Comparison of ENCODE assay signal across 1 cellular context in the genomic region with DNA sequence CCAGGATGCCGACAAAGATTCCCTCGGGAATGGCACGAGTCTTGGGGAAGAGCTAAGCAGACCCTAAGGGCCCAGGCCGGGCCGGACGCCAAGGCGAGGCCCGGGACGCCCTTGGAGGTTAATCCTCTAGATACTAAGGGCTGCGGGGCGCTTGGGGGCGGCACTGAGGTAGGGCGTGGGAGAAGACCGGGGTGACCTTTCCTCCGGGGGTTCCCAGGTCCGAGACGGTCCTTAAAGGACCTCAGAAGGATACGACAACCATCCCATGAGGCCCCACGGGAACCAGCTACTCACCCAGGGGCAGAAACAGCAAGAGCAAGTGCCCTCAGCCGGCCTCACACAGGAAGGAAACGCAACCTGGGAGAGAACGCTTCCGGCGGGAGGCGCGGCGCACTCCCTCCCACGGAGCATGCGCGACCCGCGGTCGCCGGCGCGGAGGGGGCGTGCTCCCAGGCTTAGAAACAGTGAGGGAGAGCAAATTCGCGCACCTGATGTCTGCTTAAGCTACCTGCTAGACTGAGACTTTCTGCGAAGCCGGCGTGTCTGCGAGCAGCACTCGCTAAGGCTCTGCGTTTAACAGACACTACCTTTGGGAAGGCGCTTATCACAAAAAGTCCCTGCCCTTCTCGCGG.
TF ChIP-seq lines count a peak whose summit lies in the region.

A gene with protein sequence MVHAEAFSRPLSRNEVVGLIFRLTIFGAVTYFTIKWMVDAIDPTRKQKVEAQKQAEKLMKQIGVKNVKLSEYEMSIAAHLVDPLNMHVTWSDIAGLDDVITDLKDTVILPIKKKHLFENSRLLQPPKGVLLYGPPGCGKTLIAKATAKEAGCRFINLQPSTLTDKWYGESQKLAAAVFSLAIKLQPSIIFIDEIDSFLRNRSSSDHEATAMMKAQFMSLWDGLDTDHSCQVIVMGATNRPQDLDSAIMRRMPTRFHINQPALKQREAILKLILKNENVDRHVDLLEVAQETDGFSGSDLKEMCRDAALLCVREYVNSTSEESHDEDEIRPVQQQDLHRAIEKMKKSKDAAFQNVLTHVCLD (minus strand): TSS at position 354 of the 632 bp plus-strand sequence. CDS start 3,627 bp downstream, outside the sequence.

TF ChIP-seq in H1, 55 proteins besides CTCF, POLR2A, EP300 and RAD21 (continues in another document):
- TF ChIP-seq SIN3A (conservative IDR thresholded peaks at IDR 0.05 in 1 of 2, IDR thresholded peaks at IDR 0.05 in 1 of 2; ENCODE audit: low read depth in 1 of 2, low read length in 2 of 2) = peak; percentile 13 to 89; a peak in 2 of 4 replicates
- no peak for TF ChIP-seq POU5F1 (IDR thresholded peaks at IDR 0.05; ENCODE audit: low read depth, low read length)
- TF ChIP-seq RBBP5 (IDR thresholded peaks at IDR 0.05; ENCODE audit: borderline replicate concordance, low read depth, low read length) = peak; percentile 81; the same call in 1 of the 2 replicates
- TF ChIP-seq POLR2AphosphoS5 (IDR thresholded peaks at IDR 0.05; ENCODE audit: low read depth, low read length) = peak; percentile 81
- TF ChIP-seq GABPA (IDR thresholded peaks at IDR 0.05; ENCODE audit: borderline replicate concordance, insufficient read depth, low read length) = no peak
- TF ChIP-seq GTF2F1 (IDR thresholded peaks at IDR 0.05; ENCODE audit: borderline replicate concordance, low read depth, low read length) = no peak
- TF ChIP-seq ZNF274 (IDR thresholded peaks at IDR 0.05; ENCODE audit: borderline replicate concordance, extremely low read depth, low read length) = no peak
- TF ChIP-seq USF2 (IDR thresholded peaks at IDR 0.05; ENCODE audit: low read length) = no peak
- peak; percentile 83 for TF ChIP-seq PHF8 (conservative IDR thresholded peaks at IDR 0.05; ENCODE audit: low read depth, low read length)
- TF ChIP-seq, protein P1, sequence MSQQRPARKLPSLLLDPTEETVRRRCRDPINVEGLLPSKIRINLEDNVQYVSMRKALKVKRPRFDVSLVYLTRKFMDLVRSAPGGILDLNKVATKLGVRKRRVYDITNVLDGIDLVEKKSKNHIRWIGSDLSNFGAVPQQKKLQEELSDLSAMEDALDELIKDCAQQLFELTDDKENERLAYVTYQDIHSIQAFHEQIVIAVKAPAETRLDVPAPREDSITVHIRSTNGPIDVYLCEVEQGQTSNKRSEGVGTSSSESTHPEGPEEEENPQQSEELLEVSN (IDR thresholded peaks at IDR 0.05) = peak; percentile 48; the same call in 1 of the 2 replicates
- no peak for TF ChIP-seq SP4 (IDR thresholded peaks at IDR 0.05; ENCODE audit: low read length)
- no peak for TF ChIP-seq RNF2 (IDR thresholded peaks at IDR 0.05; ENCODE audit: borderline replicate concordance, low read depth, low read length, missing control alignments, poor library complexity, severe bottlenecking)
- no peak for TF ChIP-seq SIRT6 (IDR thresholded peaks at IDR 0.05; ENCODE audit: low read length)
- TF ChIP-seq CHD2 (IDR thresholded peaks at IDR 0.05; ENCODE audit: low read length) = no peak
- no peak for TF ChIP-seq ATF2 (IDR thresholded peaks at IDR 0.05; ENCODE audit: low read length)
- no peak for TF ChIP-seq HDAC6 (IDR thresholded peaks at IDR 0.05; ENCODE audit: low read depth, low read length)
- TF ChIP-seq MAFK (IDR thresholded peaks at IDR 0.05; ENCODE audit: low read depth, low read length) = no peak
- TF ChIP-seq CTBP2 (IDR thresholded peaks at IDR 0.05; ENCODE audit: borderline replicate concordance, insufficient read depth, insufficient read length, low read length) = no peak
- no peak for TF ChIP-seq JUN (IDR thresholded peaks at IDR 0.05; ENCODE audit: low read depth, low read length)
- TF ChIP-seq CBX8 (IDR thresholded peaks at IDR 0.05; ENCODE audit: borderline replicate concordance, low read depth, low read length) = no peak
- peak; percentile 43 for TF ChIP-seq TAF7 (optimal IDR thresholded peaks at IDR 0.05; ENCODE audit: borderline replicate concordance, low read depth, low read length)
- peak; percentile 76; the same call in 1 of the 2 replicates for TF ChIP-seq TBP (IDR thresholded peaks at IDR 0.05; ENCODE audit: low read depth, low read length)
- TF ChIP-seq KDM4A (IDR thresholded peaks at IDR 0.05; ENCODE audit: low read depth, low read length, severe bottlenecking) = peak; percentile 75
- no peak for TF ChIP-seq EZH2 (IDR thresholded peaks at IDR 0.05; ENCODE audit: low read depth, low read length, severe bottlenecking)
- TF ChIP-seq RFX5 (IDR thresholded peaks at IDR 0.05; ENCODE audit: borderline replicate concordance, low read depth, low read length) = no peak
- no peak for TF ChIP-seq ATF3 (IDR thresholded peaks at IDR 0.05; ENCODE audit: insufficient read depth, low read depth, low read length)
- peak; percentile 61 for TF ChIP-seq TAF1 (IDR thresholded peaks at IDR 0.05; ENCODE audit: low read depth, low read length)
- TF ChIP-seq SRF (IDR thresholded peaks at IDR 0.05; ENCODE audit: low read depth, low read length) = no peak
- peak; percentile 71 for TF ChIP-seq NRF1 (IDR thresholded peaks at IDR 0.05; ENCODE audit: low read depth, low read length)
- no peak for TF ChIP-seq BACH1 (IDR thresholded peaks at IDR 0.05; ENCODE audit: low read length)
- peak; percentile 30 for TF ChIP-seq CREB1 (IDR thresholded peaks at IDR 0.05)
- TF ChIP-seq JUND (IDR thresholded peaks at IDR 0.05; ENCODE audit: low read length) = no peak
- TF ChIP-seq ASH2L (IDR thresholded peaks at IDR 0.05; ENCODE audit: low read length) = peak; percentile 80
- no peak for TF ChIP-seq KDM5A (IDR thresholded peaks at IDR 0.05; ENCODE audit: low read length)
- no peak for TF ChIP-seq NANOG (IDR thresholded peaks at IDR 0.05; ENCODE audit: insufficient read depth, low read depth, low read length, poor library complexity, severe bottlenecking)
- no peak for TF ChIP-seq SIX5 (IDR thresholded peaks at IDR 0.05; ENCODE audit: low read depth, low read length)
- TF ChIP-seq YY1 (IDR thresholded peaks at IDR 0.05; ENCODE audit: low read depth, low read length) = no peak
- TF ChIP-seq TCF12 (IDR thresholded peaks at IDR 0.05; ENCODE audit: low read depth, low read length) = no peak
- TF ChIP-seq SP1 (IDR thresholded peaks at IDR 0.05; ENCODE audit: low read depth, low read length) = no peak
- TF ChIP-seq RXRA (IDR thresholded peaks at IDR 0.05; ENCODE audit: insufficient read depth, low read depth, low read length) = no peak
- no peak for TF ChIP-seq CEBPB (IDR thresholded peaks at IDR 0.05; ENCODE audit: low read depth, low read length)
- TF ChIP-seq CHD1 (IDR thresholded peaks at IDR 0.05; ENCODE audit: low read depth, low read length) = no peak
- TF ChIP-seq BCL11A (IDR thresholded peaks at IDR 0.05; ENCODE audit: low read depth in 2 of 2, low read length in 2 of 2) = no peak
- TF ChIP-seq SUZ12 (IDR thresholded peaks at IDR 0.05; ENCODE audit: low read length) = no peak
- no peak for TF ChIP-seq BRCA1 (IDR thresholded peaks at IDR 0.05; ENCODE audit: low read depth, low read length)
- TF ChIP-seq CBX5 (IDR thresholded peaks at IDR 0.05; ENCODE audit: low read depth, low read length) = no peak
- TF ChIP-seq FOSL1 (IDR thresholded peaks at IDR 0.05; ENCODE audit: insufficient read depth, low read depth, low read length) = no peak
- TF ChIP-seq, protein P2, sequence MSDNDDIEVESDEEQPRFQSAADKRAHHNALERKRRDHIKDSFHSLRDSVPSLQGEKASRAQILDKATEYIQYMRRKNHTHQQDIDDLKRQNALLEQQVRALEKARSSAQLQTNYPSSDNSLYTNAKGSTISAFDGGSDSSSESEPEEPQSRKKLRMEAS (IDR thresholded peaks at IDR 0.05) = peak; percentile 51
- 0 out of 2 replicates have a peak, but pooled peaks have one; percentile 11 for TF ChIP-seq EGR1 (IDR thresholded peaks at IDR 0.05; ENCODE audit: borderline replicate concordance, low read depth, low read length)
- no peak for TF ChIP-seq SP2 (IDR thresholded peaks at IDR 0.05; ENCODE audit: low read length)
- TF ChIP-seq HDAC2 (IDR thresholded peaks at IDR 0.05; ENCODE audit: borderline replicate concordance in 1 of 2, low read depth in 2 of 2, low read length in 2 of 2) = no peak; a peak in 1 of 4 replicates
- TF ChIP-seq SAP30 (IDR thresholded peaks at IDR 0.05; ENCODE audit: insufficient read depth, insufficient replicate concordance, low read length) = no peak
- peak; percentile 59; the same call in 1 of the 2 replicates for TF ChIP-seq KDM1A (IDR thresholded peaks at IDR 0.05; ENCODE audit: borderline replicate concordance, low read length)
- TF ChIP-seq TEAD4 (IDR thresholded peaks at IDR 0.05; ENCODE audit: low read depth, low read length) = no peak
